In the genomic region with DNA sequence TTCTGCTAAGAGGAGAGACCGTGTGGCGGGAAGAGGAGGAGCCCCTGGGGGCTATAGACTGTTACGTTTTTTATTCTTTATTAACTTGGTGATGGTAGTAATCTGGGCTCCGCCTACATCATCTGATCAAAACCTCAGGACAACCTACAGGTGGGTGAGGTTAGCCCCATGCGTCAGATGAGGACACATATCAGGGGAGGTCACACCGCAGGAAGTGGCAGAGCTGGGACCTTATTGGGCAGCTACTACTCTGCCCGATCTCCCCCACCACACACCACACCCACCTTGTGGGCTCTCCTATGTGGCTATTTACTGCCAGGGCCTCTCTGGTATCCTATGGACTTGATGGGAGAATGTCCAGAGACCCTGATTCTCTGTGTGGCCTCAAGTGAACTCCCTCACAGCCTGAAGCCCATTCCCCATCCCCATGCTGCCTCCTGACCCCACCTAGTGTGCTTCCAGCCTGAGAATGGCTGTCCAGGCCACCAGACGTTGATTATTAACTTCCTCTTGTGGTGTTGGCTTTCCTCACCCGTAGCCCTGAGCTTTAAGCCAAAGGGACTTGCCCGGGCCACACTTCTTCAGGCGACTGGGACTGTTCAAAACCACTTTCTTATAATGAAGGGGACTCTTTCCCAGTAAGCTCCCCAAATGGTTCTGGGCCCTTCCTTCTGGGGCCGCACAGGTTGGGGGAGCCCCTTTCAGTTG, we compare ENCODE assay signal across 9 cellular contexts. TPM values are rescaled to one million over a fixed set of nuclear protein-coding genes. Genes with fewer than 3 reads are reported as not detected.
DNase-seq lines count a peak whose midpoint lies in the region; ATAC-seq and TF ChIP-seq lines count a peak whose summit lies in the region.
"Had no signal": no experiment of that assay in that cellular context is flagged by ENCODE, and none has a peak within 500 bp of the region (broad histone marks: within the 10 kb centered on the region; RNA-seq: fewer than 3 reads in every experiment).

No MANE protein-coding gene starts in this region.

- no peaks in the 10 kb centered on the region for H3K27me3 ChIP-seq in BE2C
- peaks cover 48% of the 10 kb centered on the region; the same call in 1 of the 2 replicates for H3K27me3 ChIP-seq in HUES64 (ENCODE audit: insufficient read depth, low read length)

- no peak overlapping the region for H3K9ac ChIP-seq in HUES64 (ENCODE audit: low read depth, low read length)

- 56% methylated on average over 12 of the region's 12 CpGs for WGBS in HUES64

- H3K4me1 ChIP-seq in BE2C = peaks cover 22% of the 10 kb centered on the region
- H3K4me1 ChIP-seq in HUES64 (ENCODE audit: insufficient read depth, low read length) = peaks cover 18% of the 10 kb centered on the region

- H3K9me3 ChIP-seq in BE2C = no peaks in the 10 kb centered on the region
- no peaks in the 10 kb centered on the region for H3K9me3 ChIP-seq in HUES64 (ENCODE audit: insufficient read depth, low read depth, low read length)

- DNase-seq in BE2C (peak; percentile 4), fibroblast of villous mesenchyme (ENCODE audit: low read depth) (no peak), Kasumi-1 (lab: John Stamatoyannopoulos, UW) (no peak), KG1 (lab: John Stamatoyannopoulos, UW) (no peak), H4 (ENCODE audit: low spot score) (no peak), retina (no peak)

- H3K27ac ChIP-seq in HUES64 (ENCODE audit: low read depth, low read length) = no peak overlapping the region

- peak; percentile 67 for ATAC-seq in GM19025 (IDR thresholded peaks at IDR 0.05; ENCODE audit: low read depth, unreplicated experiment)

- H3K36me3 ChIP-seq in BE2C (no peaks in the 10 kb centered on the region), HUES64 (ENCODE audit: insufficient read depth, low read length) (no peaks in the 10 kb centered on the region)

- H3K4me3 ChIP-seq in BE2C (ENCODE audit: low read depth, low read length) = peak overlapping the region; percentile 53
- H3K4me3 ChIP-seq in HUES64 (ENCODE audit: low read length) = peak overlapping the region; percentile 52
- H3K4me3 ChIP-seq in fibroblast of villous mesenchyme (ENCODE audit: low read depth, low read length) = no peak overlapping the region

- no peak for TF ChIP-seq CTCF in BE2C (IDR thresholded peaks at IDR 0.05; ENCODE audit: low read depth, low read length)
- TF ChIP-seq CTCF in fibroblast of villous mesenchyme (IDR thresholded peaks at IDR 0.05; ENCODE audit: insufficient read depth, low read depth, low read length) = peak; percentile 1

RNA-seq across cellular contexts. Expression of a gene that starts 8.2 kb away (rescaled TPM):
- polyA plus RNA-seq in BE2C (2012; ENCODE audit: insufficient read depth, insufficient read length, low read depth) = 44.8 TPM
- polyA plus RNA-seq in HUES64 (2013, experiment 1 of 2) = 1.9 TPM
- polyA plus RNA-seq in HUES64 (2013, experiment 2 of 2) = 3.4 TPM
- total RNA-seq in fibroblast of villous mesenchyme = not detected in 2 replicates
- total RNA-seq in H4 (2014; rRNA removed; shearing (Covaris generic)) = 0.56 and 1.6 TPM in 2 replicates
- total RNA-seq: bronchial epithelial cell had no signal
